Comparison of ENCODE assay signal across 25 cellular contexts in the genomic region with DNA sequence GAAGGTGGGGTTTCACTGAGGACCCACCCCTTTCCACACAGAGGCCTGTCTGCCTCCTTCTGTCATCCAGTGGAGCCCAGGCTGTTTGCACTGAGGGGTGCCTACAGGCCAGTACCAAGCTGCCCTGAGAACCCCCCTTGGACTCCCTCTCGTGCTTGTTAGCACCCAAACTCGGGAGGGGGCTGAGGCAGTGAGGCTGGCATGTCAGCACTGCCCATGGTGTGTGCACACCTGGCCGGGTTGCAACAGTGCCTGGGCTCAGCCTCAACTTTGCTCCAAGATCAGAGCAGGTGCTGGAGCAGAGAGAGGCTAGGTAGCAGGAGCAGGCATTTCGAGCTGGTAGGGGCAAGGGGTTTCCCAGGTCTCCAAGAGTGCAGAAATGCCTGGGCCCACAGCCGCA.
"Had no signal": no experiment of that assay in that cellular context is flagged by ENCODE, and none has a peak within 500 bp of the region (broad histone marks: within the 10 kb centered on the region; RNA-seq: fewer than 3 reads in every experiment).

No MANE protein-coding gene starts in this region.

- H3K9me3 Mint-ChIP-seq: dendritic cell treated with granulocyte-macrophage colony-stimulating factor and Interleukin-4, amounts not matched to agents 40 ng/mL and 50 ng/mL, for 4 days; effector memory CD8-positive, alpha-beta T cell had no signal

- H3K4me3 Mint-ChIP-seq: dendritic cell treated with granulocyte-macrophage colony-stimulating factor and Interleukin-4, amounts not matched to agents 40 ng/mL and 50 ng/mL, for 4 days; effector memory CD8-positive, alpha-beta T cell; endodermal cell had no signal

- H3K4me1 Mint-ChIP-seq: endodermal cell had no signal

- H3K27me3 Mint-ChIP-seq: dendritic cell treated with granulocyte-macrophage colony-stimulating factor and Interleukin-4, amounts not matched to agents 40 ng/mL and 50 ng/mL, for 4 days; effector memory CD8-positive, alpha-beta T cell had no signal

- H3K4me1 ChIP-seq: colonic mucosa, esophagus squamous epithelium, foreskin keratinocyte had no signal

- H3K27ac ChIP-seq: colonic mucosa, coronary artery, dorsolateral prefrontal cortex, epithelial cell of prostate, esophagus muscularis mucosa, esophagus squamous epithelium, foreskin keratinocyte, gastrocnemius medialis, gastroesophageal sphincter, heart left ventricle, heart right ventricle had no signal

- H3K27ac Mint-ChIP-seq: dendritic cell treated with granulocyte-macrophage colony-stimulating factor and Interleukin-4, amounts not matched to agents 40 ng/mL and 50 ng/mL, for 4 days; effector memory CD8-positive, alpha-beta T cell; endodermal cell had no signal

- H3K9me3 ChIP-seq: colonic mucosa, esophagus muscularis mucosa, esophagus squamous epithelium, gastrocnemius medialis, gastroesophageal sphincter, heart left ventricle, heart right ventricle had no signal

- H3K27me3 ChIP-seq: colonic mucosa, dorsolateral prefrontal cortex, esophagus muscularis mucosa, esophagus squamous epithelium, foreskin keratinocyte, gastrocnemius medialis, gastroesophageal sphincter, heart left ventricle, heart right ventricle had no signal

- DNase-seq: colonic mucosa; cortex of kidney; dermis blood vessel endothelial cell; dorsolateral prefrontal cortex; effector CD4-positive, alpha-beta T cell; effector CD8-positive, alpha-beta T cell; effector memory CD4-positive, alpha-beta T cell; effector memory CD8-positive, alpha-beta T cell; endodermal cell; erythroblast; esophagus squamous epithelium; foreskin fibroblast; foreskin keratinocyte; foreskin melanocyte; gastrocnemius medialis; glutamatergic neuron; head of caudate nucleus; heart right ventricle had no signal

- H3K4me3 ChIP-seq: colonic mucosa, coronary artery, dorsolateral prefrontal cortex, esophagus muscularis mucosa, esophagus squamous epithelium, gastrocnemius medialis, gastroesophageal sphincter, heart left ventricle, heart right ventricle had no signal

- H3K36me3 ChIP-seq: colonic mucosa, esophagus squamous epithelium, gastrocnemius medialis had no signal

- ATAC-seq: effector memory CD8-positive, alpha-beta T cell; esophagus mucosa; foreskin keratinocyte; gastrocnemius medialis; gastroesophageal sphincter; heart left ventricle had no signal
